In the genomic region with DNA sequence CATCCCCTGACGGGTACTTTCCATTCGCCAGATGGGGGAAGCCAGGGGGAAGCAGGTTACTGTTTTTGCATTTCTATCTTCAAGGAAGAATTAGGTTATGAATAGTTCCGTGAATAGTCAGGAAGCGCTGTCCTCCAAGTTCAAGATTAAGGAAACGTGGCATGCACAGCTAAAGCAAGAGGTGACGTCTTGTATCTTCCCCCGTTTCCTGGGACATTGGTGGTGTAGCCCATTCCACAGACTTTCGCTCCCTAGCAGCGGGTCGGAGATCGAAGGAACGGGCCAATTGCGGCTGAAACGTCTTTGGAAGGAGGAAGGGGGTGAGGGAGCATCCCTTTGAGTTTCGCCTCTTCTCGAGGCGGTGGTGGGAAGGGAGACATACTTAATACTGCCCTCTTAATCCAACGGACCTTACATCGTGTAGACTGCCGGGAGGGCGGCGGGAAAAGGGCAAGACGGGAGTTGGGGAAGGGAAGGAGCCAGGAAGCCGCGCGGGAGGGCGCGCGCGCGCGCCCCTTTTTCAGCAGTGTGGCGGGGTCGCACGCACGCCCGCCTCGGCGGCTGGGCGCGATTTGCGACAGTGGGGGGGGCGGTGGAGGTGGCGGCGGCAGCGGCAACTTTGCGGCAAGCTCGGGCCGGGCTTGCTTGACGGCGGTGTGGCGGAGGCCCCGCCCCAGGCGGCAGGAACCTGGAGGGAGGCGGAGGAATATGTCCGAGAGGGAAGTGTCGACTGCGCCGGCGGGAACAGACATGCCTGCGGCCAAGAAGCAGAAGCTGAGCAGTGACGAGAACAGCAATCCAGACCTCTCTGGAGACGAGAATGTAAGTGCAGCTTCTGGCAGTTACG, we compare ENCODE assay signal across 1 cellular context.
A peak's percentile ranks its signal among the peaks of the same experiment; 100 is the strongest.
TF ChIP-seq lines count a peak whose summit lies in the region.

A gene with protein sequence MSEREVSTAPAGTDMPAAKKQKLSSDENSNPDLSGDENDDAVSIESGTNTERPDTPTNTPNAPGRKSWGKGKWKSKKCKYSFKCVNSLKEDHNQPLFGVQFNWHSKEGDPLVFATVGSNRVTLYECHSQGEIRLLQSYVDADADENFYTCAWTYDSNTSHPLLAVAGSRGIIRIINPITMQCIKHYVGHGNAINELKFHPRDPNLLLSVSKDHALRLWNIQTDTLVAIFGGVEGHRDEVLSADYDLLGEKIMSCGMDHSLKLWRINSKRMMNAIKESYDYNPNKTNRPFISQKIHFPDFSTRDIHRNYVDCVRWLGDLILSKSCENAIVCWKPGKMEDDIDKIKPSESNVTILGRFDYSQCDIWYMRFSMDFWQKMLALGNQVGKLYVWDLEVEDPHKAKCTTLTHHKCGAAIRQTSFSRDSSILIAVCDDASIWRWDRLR (plus strand): TSS at position 232 of the 847 bp plus-strand sequence. CDS start 477 bp downstream, at position 709.

TF ChIP-seq in K562, 482 proteins besides CTCF, POLR2A, EP300 and RAD21 (continued from another document and continues in another):
- TF ChIP-seq IRF9 (tag; IDR thresholded peaks at IDR 0.05) (no peak), SETDB1 (IDR thresholded peaks at IDR 0.05; ENCODE audit: low read length) (no peak), ZKSCAN8 (CRISPR knock-in tag; IDR thresholded peaks at IDR 0.05) (no peak), CXXC5 (CRISPR knock-in tag; IDR thresholded peaks at IDR 0.05) (peak; percentile 86), NONO (IDR thresholded peaks at IDR 0.05; ENCODE audit: low read depth in 2 of 2, low read length in 1 of 2) (peak in 1 of 2 experiments; percentile 100; a peak in 2 of 4 replicates), MITF (IDR thresholded peaks at IDR 0.05) (peak; percentile 73), RBM34 (IDR thresholded peaks at IDR 0.05; ENCODE audit: borderline replicate concordance, insufficient read depth, low read length) (no peak), SMC3 (conservative IDR thresholded peaks at IDR 0.05; ENCODE audit: insufficient read depth, low read depth, low read length) (no peak), NFRKB (IDR thresholded peaks at IDR 0.05; ENCODE audit: low read depth) (peak; percentile 83), ESRRB (CRISPR knock-in tag; IDR thresholded peaks at IDR 0.05; ENCODE audit: borderline replicate concordance) (no peak), CREBBP (IDR thresholded peaks at IDR 0.05; ENCODE audit: low read depth, low read length) (no peak), ZBTB1 (CRISPR knock-in tag; IDR thresholded peaks at IDR 0.05; ENCODE audit: borderline replicate concordance, low read depth) (no peak; the same call in 1 of the 2 replicates), RB1 (IDR thresholded peaks at IDR 0.05; ENCODE audit: low read depth) (peak; percentile 89), ZNF134 (CRISPR knock-in tag; conservative IDR thresholded peaks at IDR 0.05) (no peak), TFAM (CRISPR knock-in tag; conservative IDR thresholded peaks at IDR 0.05) (no peak), HNRNPL (IDR thresholded peaks at IDR 0.05; ENCODE audit: low read depth, low read length) (peak; percentile 63; the same call in 1 of the 2 replicates), OTX1 (CRISPR knock-in tag; IDR thresholded peaks at IDR 0.05) (peak; percentile 90), ATF3 (IDR thresholded peaks at IDR 0.05) (peak; percentile 70), ATF3 (CRISPR knock-in tag; conservative IDR thresholded peaks at IDR 0.05) (0 out of 2 replicates have a peak, but pooled peaks have one; percentile 23), ZNF830 (CRISPR knock-in tag; IDR thresholded peaks at IDR 0.05) (peak; percentile 92), SLC30A9 (CRISPR knock-in tag; IDR thresholded peaks at IDR 0.05) (no peak), MCM7 (IDR thresholded peaks at IDR 0.05) (no peak), XRCC3 (IDR thresholded peaks at IDR 0.05) (no peak), VEZF1 (CRISPR knock-in tag; IDR thresholded peaks at IDR 0.05) (peak; percentile 88), ZNF717 (CRISPR knock-in tag; IDR thresholded peaks at IDR 0.05) (no peak), MTA2 (IDR thresholded peaks at IDR 0.05; ENCODE audit: low read depth) (no peak), RBM17 (IDR thresholded peaks at IDR 0.05; ENCODE audit: borderline replicate concordance, low read depth, low read length) (no peak), XRCC4 (IDR thresholded peaks at IDR 0.05; ENCODE audit: extremely low read depth, insufficient read depth, insufficient read length) (no peak), TRIM28 (IDR thresholded peaks at IDR 0.05) (no peak; the same call in 1 of the 2 replicates), GATAD2A (IDR thresholded peaks at IDR 0.05) (no peak), ZNF707 (CRISPR knock-in tag; conservative IDR thresholded peaks at IDR 0.05) (no peak), ZNF184 (CRISPR knock-in tag; IDR thresholded peaks at IDR 0.05) (no peak), NFXL1 (CRISPR knock-in tag; IDR thresholded peaks at IDR 0.05) (no peak)
- TF ChIP-seq, protein P1, sequence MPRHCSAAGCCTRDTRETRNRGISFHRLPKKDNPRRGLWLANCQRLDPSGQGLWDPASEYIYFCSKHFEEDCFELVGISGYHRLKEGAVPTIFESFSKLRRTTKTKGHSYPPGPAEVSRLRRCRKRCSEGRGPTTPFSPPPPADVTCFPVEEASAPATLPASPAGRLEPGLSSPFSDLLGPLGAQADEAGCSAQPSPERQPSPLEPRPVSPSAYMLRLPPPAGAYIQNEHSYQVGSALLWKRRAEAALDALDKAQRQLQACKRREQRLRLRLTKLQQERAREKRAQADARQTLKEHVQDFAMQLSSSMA (CRISPR knock-in tag; IDR thresholded peaks at IDR 0.05), result peak; percentile 100
- TF ChIP-seq, protein P2, sequence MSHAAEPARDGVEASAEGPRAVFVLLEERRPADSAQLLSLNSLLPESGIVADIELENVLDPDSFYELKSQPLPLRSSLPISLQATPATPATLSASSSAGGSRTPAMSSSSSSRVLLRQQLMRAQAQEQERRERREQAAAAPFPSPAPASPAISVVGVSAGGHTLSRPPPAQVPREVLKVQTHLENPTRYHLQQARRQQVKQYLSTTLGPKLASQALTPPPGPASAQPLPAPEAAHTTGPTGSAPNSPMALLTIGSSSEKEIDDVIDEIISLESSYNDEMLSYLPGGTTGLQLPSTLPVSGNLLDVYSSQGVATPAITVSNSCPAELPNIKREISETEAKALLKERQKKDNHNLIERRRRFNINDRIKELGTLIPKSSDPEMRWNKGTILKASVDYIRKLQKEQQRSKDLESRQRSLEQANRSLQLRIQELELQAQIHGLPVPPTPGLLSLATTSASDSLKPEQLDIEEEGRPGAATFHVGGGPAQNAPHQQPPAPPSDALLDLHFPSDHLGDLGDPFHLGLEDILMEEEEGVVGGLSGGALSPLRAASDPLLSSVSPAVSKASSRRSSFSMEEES (CRISPR knock-in tag; IDR thresholded peaks at IDR 0.05), result no peak
- TF ChIP-seq, protein P3, sequence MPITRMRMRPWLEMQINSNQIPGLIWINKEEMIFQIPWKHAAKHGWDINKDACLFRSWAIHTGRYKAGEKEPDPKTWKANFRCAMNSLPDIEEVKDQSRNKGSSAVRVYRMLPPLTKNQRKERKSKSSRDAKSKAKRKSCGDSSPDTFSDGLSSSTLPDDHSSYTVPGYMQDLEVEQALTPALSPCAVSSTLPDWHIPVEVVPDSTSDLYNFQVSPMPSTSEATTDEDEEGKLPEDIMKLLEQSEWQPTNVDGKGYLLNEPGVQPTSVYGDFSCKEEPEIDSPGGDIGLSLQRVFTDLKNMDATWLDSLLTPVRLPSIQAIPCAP (CRISPR knock-in tag; IDR thresholded peaks at IDR 0.05; ENCODE audit: borderline replicate concordance), result no peak
- TF ChIP-seq, protein P4, sequence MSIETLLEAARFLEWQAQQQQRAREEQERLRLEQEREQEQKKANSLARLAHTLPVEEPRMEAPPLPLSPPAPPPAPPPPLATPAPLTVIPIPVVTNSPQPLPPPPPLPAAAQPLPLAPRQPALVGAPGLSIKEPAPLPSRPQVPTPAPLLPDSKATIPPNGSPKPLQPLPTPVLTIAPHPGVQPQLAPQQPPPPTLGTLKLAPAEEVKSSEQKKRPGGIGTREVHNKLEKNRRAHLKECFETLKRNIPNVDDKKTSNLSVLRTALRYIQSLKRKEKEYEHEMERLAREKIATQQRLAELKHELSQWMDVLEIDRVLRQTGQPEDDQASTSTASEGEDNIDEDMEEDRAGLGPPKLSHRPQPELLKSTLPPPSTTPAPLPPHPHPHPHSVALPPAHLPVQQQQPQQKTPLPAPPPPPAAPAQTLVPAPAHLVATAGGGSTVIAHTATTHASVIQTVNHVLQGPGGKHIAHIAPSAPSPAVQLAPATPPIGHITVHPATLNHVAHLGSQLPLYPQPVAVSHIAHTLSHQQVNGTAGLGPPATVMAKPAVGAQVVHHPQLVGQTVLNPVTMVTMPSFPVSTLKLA (conservative IDR thresholded peaks at IDR 0.05), result peak; percentile 63 to 79
- TF ChIP-seq, protein P5, sequence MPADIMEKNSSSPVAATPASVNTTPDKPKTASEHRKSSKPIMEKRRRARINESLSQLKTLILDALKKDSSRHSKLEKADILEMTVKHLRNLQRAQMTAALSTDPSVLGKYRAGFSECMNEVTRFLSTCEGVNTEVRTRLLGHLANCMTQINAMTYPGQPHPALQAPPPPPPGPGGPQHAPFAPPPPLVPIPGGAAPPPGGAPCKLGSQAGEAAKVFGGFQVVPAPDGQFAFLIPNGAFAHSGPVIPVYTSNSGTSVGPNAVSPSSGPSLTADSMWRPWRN (IDR thresholded peaks at IDR 0.05; ENCODE audit: low read depth), result no peak
